In genomic region chr1:190579517-190580193, GRCh38 we compare ENCODE assay signal across 30 cellular contexts.
A peak's percentile ranks its signal among the peaks of the same experiment; 100 is the strongest.
DNase-seq lines count a peak whose midpoint lies in the region; ATAC-seq, FAIRE-seq and TF ChIP-seq lines count a peak whose summit lies in the region.
"Had no signal": no experiment of that assay in that cellular context is flagged by ENCODE, and none has a peak within 500 bp of the region (broad histone marks: within the 10 kb centered on the region; RNA-seq: fewer than 3 reads in every experiment).

No MANE protein-coding gene starts in this region.

- no peak overlapping the region for H2BK15ac ChIP-seq in H1 (ENCODE audit: low read length)

- H3K4me2 ChIP-seq in H1 (ENCODE audit: insufficient read depth in 1 of 2, low read depth in 2 of 2, low read length in 2 of 2), result no peak overlapping the region

- no peak overlapping the region for H3K14ac ChIP-seq in H1 (ENCODE audit: insufficient read length)

- no peaks in the 10 kb centered on the region for H3K36me3 ChIP-seq in H1 (ENCODE audit: control insufficient read depth in 2 of 4, insufficient read depth in 4 of 4, low read length in 3 of 4)
- H3K36me3 ChIP-seq: Peyer's patch had no signal

- no peak overlapping the region for H2BK5ac ChIP-seq in H1 (ENCODE audit: low read depth, low read length)

- DNase-seq in ELR (ENCODE audit: low read depth) (peak; percentile 31), MV-4-11 (lab: John Stamatoyannopoulos, UW) (peak; percentile 33), H1 (ENCODE audit: low read depth in 1 of 2, low spot score in 2 of 2) (no peak), pons (ENCODE audit: low spot score) (peak; percentile 46), NCI-H146 treated with DMSO at 0.1 percent for 48 hours (lab: John Stamatoyannopoulos, UW; ENCODE audit: unreplicated experiment) (no peak), SW 1271 (lab: John Stamatoyannopoulos, UW) (no peak)
- DNase-seq: activated CD4-positive, alpha-beta T cell treated with anti-CD3 and anti-CD28 coated beads, Interleukin-2, amount 10 ng/mL, durations not matched to agents 24 days and 14 days; activated effector memory CD4-positive, alpha-beta T cell treated with Interleukin-2 at 50 U/mL for 16 hours; activated T-cell treated with anti-CD3 and anti-CD28 coated beads, Interleukin-2, amount 50 U/mL, for 1 hour; CD4-positive, CD25-positive, alpha-beta regulatory T cell; H7; immature natural killer cell; KBM-7; left cardiac atrium; mucosa of descending colon; NCI-H1436 treated with DMSO at 0.1 percent for 48 hours; NCI-H446; NCI-H748 treated with DMSO at 0.1 percent for 48 hours; Peyer's patch; right cardiac atrium; SHP77 treated with DMSO at 0.1 percent for 48 hours; stimulated activated CD4-positive, alpha-beta T cell treated with anti-CD3 and anti-CD28 coated beads, Interleukin-1b, Interleukin-23, amount 100 ng/mL, for 48 hours; stimulated activated CD8-positive, alpha-beta memory T cell treated with anti-CD3 and anti-CD28 coated beads, Interleukin-4, amount 100 ng/mL, for 48 hours; T-cell had no signal

- WGBS in H1 (ENCODE audit: extremely low coverage in 1 of 2, insufficient coverage in 1 of 2, insufficient read length in 1 of 2, insufficient replicate concordance in 2 of 2, low coverage in 1 of 2, low lambda C conversion rate in 2 of 2, missing lambda C conversion rate in 1 of 2), 2 experiments, result 71% methylated on average over 1 of the region's 1 CpG; no CpG with 5 or more reads in 1 of the 2 experiments

- no peak overlapping the region for H4K5ac ChIP-seq in H1 (ENCODE audit: insufficient read length, low read depth, low read length)

- H4K20me1 ChIP-seq in H1 (replicated peaks in 1 of 2; ENCODE audit: control insufficient read depth in 1 of 2, insufficient read depth in 2 of 2, low read length in 2 of 2), result no peaks in the 10 kb centered on the region

- H2AFZ ChIP-seq in H1 (ENCODE audit: low read length), result peak overlapping the region; percentile 27; the same call in 1 of the 2 replicates
- H2AFZ ChIP-seq: parathyroid adenoma had no signal

- no peak overlapping the region for H3K27ac ChIP-seq in H1 (ENCODE audit: low read depth, low read length)
- H3K27ac ChIP-seq: parathyroid adenoma, Peyer's patch had no signal

- H3K4me3 ChIP-seq in H1 (ENCODE audit: extremely low read depth in 1 of 4, insufficient read depth in 2 of 4, low read depth in 3 of 4, low read length in 4 of 4), result no peak overlapping the region
- H3K4me3 ChIP-seq: lung, mucosa of descending colon had no signal

- H2BK120ac ChIP-seq in H1 (replicated peaks; ENCODE audit: low read depth, low read length), result no peak overlapping the region

- no peak overlapping the region for H3K4ac ChIP-seq in H1 (replicated peaks; ENCODE audit: insufficient read length, low read depth, low read length)

- no peak overlapping the region for H3K23ac ChIP-seq in H1 (ENCODE audit: insufficient read length)

- TF ChIP-seq EP300 in H1 (IDR thresholded peaks at IDR 0.05; ENCODE audit: borderline replicate concordance in 1 of 2, low read depth in 2 of 2, low read length in 2 of 2), result no peak

- no peak overlapping the region for H3K56ac ChIP-seq in H1 (replicated peaks; ENCODE audit: insufficient read length, low read depth, low read length)

- no peaks in the 10 kb centered on the region for H3K27me3 ChIP-seq in H1 (replicated peaks in 1 of 4; ENCODE audit: control insufficient read depth in 3 of 4, extremely low read depth in 1 of 4, insufficient read depth in 3 of 4, low read length in 3 of 4)
- H3K27me3 ChIP-seq: Peyer's patch had no signal

- TF ChIP-seq RAD21 in H1 (IDR thresholded peaks at IDR 0.05 in 1 of 2, conservative IDR thresholded peaks at IDR 0.05 in 1 of 2; ENCODE audit: low read depth in 2 of 2, low read length in 2 of 2), result no peak

- H4K8ac ChIP-seq in H1 (ENCODE audit: extremely low read depth, insufficient read depth, low read length), result no peak overlapping the region

- no peak for TF ChIP-seq POLR2A in H1 (IDR thresholded peaks at IDR 0.05; ENCODE audit: control extremely low read depth in 1 of 2, low read depth in 2 of 2, low read length in 2 of 2)

- no peak overlapping the region for H4K91ac ChIP-seq in H1 (replicated peaks; ENCODE audit: insufficient read length, low read length)

- CTCF ChIA-PET in H1 (lab: Charles Lee; ENCODE audit: partially characterized antibody), result no interaction called here

- H2AK5ac ChIP-seq in H1 (ENCODE audit: low read depth, low read length), result no peak overlapping the region

- ATAC-seq in GM19455 (IDR thresholded peaks at IDR 0.05; ENCODE audit: unreplicated experiment), result no peak
- ATAC-seq: activated naive CD4-positive, alpha-beta T cell treated with anti-CD3 and anti-CD28 coated beads, Interleukin-2, amount 50 U/mL, for 72 hours; left cardiac atrium; mucosa of descending colon; right cardiac atrium; T-cell; WTC11 had no signal

- no peaks in the 10 kb centered on the region for H3K79me2 ChIP-seq in H1 (ENCODE audit: control insufficient read depth in 1 of 2, insufficient read depth in 2 of 2, low read length in 2 of 2)
- H3K79me2 ChIP-seq: parathyroid adenoma had no signal

- TF ChIP-seq CTCF in H1 (IDR thresholded peaks at IDR 0.05; ENCODE audit: control extremely low read depth in 1 of 3, insufficient read depth in 1 of 3, low read depth in 1 of 3, low read length in 3 of 3), result no peak

- FAIRE-seq in H1 (lab: Jason Lieb, UNC), result no peak
- FAIRE-seq: GM18507 had no signal

- no peak overlapping the region for H3K9ac ChIP-seq in H1 (replicated peaks in 1 of 4; ENCODE audit: extremely low read depth in 1 of 4, low read depth in 3 of 4, low read length in 3 of 4)
- H3K9ac ChIP-seq: parathyroid adenoma had no signal

- no peaks in the 10 kb centered on the region for H3K9me3 ChIP-seq in H1 (ENCODE audit: insufficient read depth in 2 of 2, low read depth in 1 of 2, low read length in 1 of 2)
- H3K9me3 ChIP-seq: mucosa of descending colon, Peyer's patch had no signal

- POLR2A ChIA-PET in H1 (lab: Charles Lee; ENCODE audit: partially characterized antibody), result no interaction called here

- no peaks in the 10 kb centered on the region for H3K23me2 ChIP-seq in H1 (ENCODE audit: low read depth, low read length)

- no peak overlapping the region for H3K18ac ChIP-seq in H1 (ENCODE audit: extremely low read depth, low read length)

- no peak overlapping the region for H2BK20ac ChIP-seq in H1 (ENCODE audit: low read length)

- no peak overlapping the region for H2BK12ac ChIP-seq in H1 (ENCODE audit: low read depth, low read length)

- no peaks in the 10 kb centered on the region for H3K4me1 ChIP-seq in H1 (replicated peaks in 1 of 4; ENCODE audit: control insufficient read depth in 3 of 4, insufficient read depth in 4 of 4, low read length in 3 of 4)
- H3K4me1 ChIP-seq: parathyroid adenoma, Peyer's patch had no signal

- H3K79me1 ChIP-seq in H1 (ENCODE audit: low read depth, low read length), result no peaks in the 10 kb centered on the region

TF ChIP-seq in H1, 55 proteins besides CTCF, POLR2A, EP300 and RAD21:
- TF ChIP-seq KDM1A (IDR thresholded peaks at IDR 0.05; ENCODE audit: borderline replicate concordance, low read length) (no peak), FOSL1 (IDR thresholded peaks at IDR 0.05; ENCODE audit: insufficient read depth, low read depth, low read length) (no peak), ZNF274 (IDR thresholded peaks at IDR 0.05; ENCODE audit: borderline replicate concordance, extremely low read depth, low read length) (no peak), ATF2 (IDR thresholded peaks at IDR 0.05; ENCODE audit: low read length) (no peak), TAF1 (IDR thresholded peaks at IDR 0.05; ENCODE audit: low read depth, low read length) (no peak), ASH2L (IDR thresholded peaks at IDR 0.05; ENCODE audit: low read length) (no peak), CREB1 (IDR thresholded peaks at IDR 0.05) (no peak), NRF1 (IDR thresholded peaks at IDR 0.05; ENCODE audit: low read depth, low read length) (no peak), PHF8 (conservative IDR thresholded peaks at IDR 0.05; ENCODE audit: low read depth, low read length) (no peak), CBX5 (IDR thresholded peaks at IDR 0.05; ENCODE audit: low read depth, low read length) (no peak), TCF12 (IDR thresholded peaks at IDR 0.05; ENCODE audit: low read depth, low read length) (no peak), BACH1 (IDR thresholded peaks at IDR 0.05; ENCODE audit: low read length) (no peak), SP2 (IDR thresholded peaks at IDR 0.05; ENCODE audit: low read length) (no peak), SRF (IDR thresholded peaks at IDR 0.05; ENCODE audit: low read depth, low read length) (no peak), JUN (IDR thresholded peaks at IDR 0.05; ENCODE audit: low read depth, low read length) (no peak)

Comparison
In these comparisons a context has a peak if more than half of its experiments do, and no peak if none do; other contexts are left out.
1. DNase-seq: peak in ELR (single experiment), MV-4-11 (single experiment) and pons (single experiment); none in H1 (0 of 2), NCI-H146 treated with DMSO at 0.1 percent for 48 hours (single experiment) and SW 1271 (0 of 2).